1 cellular context compared by ENCODE assay signal in genomic region chr5:134511796-134512660, GRCh38.
TF ChIP-seq lines count a peak whose summit lies in the region.

No MANE protein-coding gene starts in this region.

TF ChIP-seq in HepG2, 621 proteins besides CTCF, POLR2A, EP300 and RAD21 (continued from another document and continues in another):
- TF ChIP-seq ZNF280D (CRISPR knock-in tag; IDR thresholded peaks at IDR 0.05), result peak; percentile 83; the same call in 1 of the 2 replicates
- TF ChIP-seq ATF1 (CRISPR knock-in tag; IDR thresholded peaks at IDR 0.05), result no peak
- no peak for TF ChIP-seq ZNF678 (CRISPR knock-in tag; IDR thresholded peaks at IDR 0.05)
- TF ChIP-seq SCMH1 (CRISPR knock-in tag; IDR thresholded peaks at IDR 0.05; ENCODE audit: borderline replicate concordance), result no peak
- no peak for TF ChIP-seq PRDM4 (CRISPR knock-in tag; IDR thresholded peaks at IDR 0.05; ENCODE audit: borderline replicate concordance)
- no peak for TF ChIP-seq SIX1 (CRISPR knock-in tag; IDR thresholded peaks at IDR 0.05; ENCODE audit: borderline replicate concordance)
- TF ChIP-seq ZNF841 (CRISPR knock-in tag; IDR thresholded peaks at IDR 0.05; ENCODE audit: borderline replicate concordance), result no peak
- no peak for TF ChIP-seq AKNA (CRISPR knock-in tag; IDR thresholded peaks at IDR 0.05; ENCODE audit: borderline replicate concordance)
- no peak for TF ChIP-seq NFIB (CRISPR knock-in tag; IDR thresholded peaks at IDR 0.05; ENCODE audit: borderline replicate concordance)
- no peak for TF ChIP-seq CHD2 (IDR thresholded peaks at IDR 0.05; ENCODE audit: low read depth, low read length)
- TF ChIP-seq HOXA3 (CRISPR knock-in tag; IDR thresholded peaks at IDR 0.05), result peak; percentile 48; the same call in 1 of the 2 replicates
- TF ChIP-seq POGZ (CRISPR knock-in tag; IDR thresholded peaks at IDR 0.05), result no peak
- peak; percentile 18; the same call in 1 of the 2 replicates for TF ChIP-seq ZBTB26 (CRISPR knock-in tag; IDR thresholded peaks at IDR 0.05; ENCODE audit: borderline replicate concordance)
- peak; percentile 63; the same call in 1 of the 2 replicates for TF ChIP-seq ZFP36L1 (CRISPR knock-in tag; IDR thresholded peaks at IDR 0.05)
- no peak for TF ChIP-seq ZNF556 (CRISPR knock-in tag; IDR thresholded peaks at IDR 0.05; ENCODE audit: borderline replicate concordance)
- no peak for TF ChIP-seq ZBTB14 (CRISPR knock-in tag; IDR thresholded peaks at IDR 0.05)
- TF ChIP-seq BRD4 (CRISPR knock-in tag; IDR thresholded peaks at IDR 0.05), result peak; percentile 44; the same call in 1 of the 2 replicates
- peak; percentile 38; the same call in 1 of the 2 replicates for TF ChIP-seq ZNF335 (CRISPR knock-in tag; IDR thresholded peaks at IDR 0.05)
- no peak for TF ChIP-seq MXI1 (IDR thresholded peaks at IDR 0.05; ENCODE audit: borderline replicate concordance, low read depth, low read length)
- no peak; the same call in 1 of the 2 replicates for TF ChIP-seq BORCS8-MEF2B (CRISPR knock-in tag; IDR thresholded peaks at IDR 0.05)
- no peak for TF ChIP-seq NFRKB (IDR thresholded peaks at IDR 0.05)
- no peak; the same call in 1 of the 2 replicates for TF ChIP-seq ZFP91 (CRISPR knock-in tag; IDR thresholded peaks at IDR 0.05; ENCODE audit: borderline replicate concordance)
- peak; percentile 52; the same call in 1 of the 2 replicates for TF ChIP-seq GATAD1 (CRISPR knock-in tag; IDR thresholded peaks at IDR 0.05)
- no peak for TF ChIP-seq BCLAF1 (IDR thresholded peaks at IDR 0.05)
- 0 out of 2 replicates have a peak, but pooled peaks have one; percentile 4 for TF ChIP-seq NFE2 (CRISPR knock-in tag; IDR thresholded peaks at IDR 0.05)
- TF ChIP-seq ZFP82 (CRISPR knock-in tag; IDR thresholded peaks at IDR 0.05; ENCODE audit: borderline replicate concordance), result no peak
- no peak for TF ChIP-seq ZFP36L2 (CRISPR knock-in tag; IDR thresholded peaks at IDR 0.05)
- no peak for TF ChIP-seq ZNF703 (CRISPR knock-in tag; IDR thresholded peaks at IDR 0.05; ENCODE audit: borderline replicate concordance)
- TF ChIP-seq ZNF619 (CRISPR knock-in tag; IDR thresholded peaks at IDR 0.05), result peak; percentile 80; the same call in 1 of the 2 replicates
- TF ChIP-seq NBN (conservative IDR thresholded peaks at IDR 0.05), result no peak
- no peak for TF ChIP-seq SNAI1 (CRISPR knock-in tag; IDR thresholded peaks at IDR 0.05; ENCODE audit: borderline replicate concordance)
- no peak; the same call in 1 of the 2 replicates for TF ChIP-seq RFXAP (CRISPR knock-in tag; IDR thresholded peaks at IDR 0.05; ENCODE audit: borderline replicate concordance)
- peak; percentile 15; the same call in 1 of the 2 replicates for TF ChIP-seq ZNF205 (CRISPR knock-in tag; IDR thresholded peaks at IDR 0.05)
- no peak for TF ChIP-seq MEF2D (CRISPR knock-in tag; IDR thresholded peaks at IDR 0.05)
- peak; percentile 81 for TF ChIP-seq ZNF501 (CRISPR knock-in tag; IDR thresholded peaks at IDR 0.05)
- no peak for TF ChIP-seq HOXA7 (CRISPR knock-in tag; IDR thresholded peaks at IDR 0.05)
- peak; percentile 72 for TF ChIP-seq ZBTB7B (CRISPR knock-in tag; IDR thresholded peaks at IDR 0.05)
- TF ChIP-seq ZNF567 (CRISPR knock-in tag; IDR thresholded peaks at IDR 0.05; ENCODE audit: borderline replicate concordance), result no peak
- TF ChIP-seq RBFOX2 (IDR thresholded peaks at IDR 0.05; ENCODE audit: low read depth, low read length), result no peak
- TF ChIP-seq ZSCAN5A (CRISPR knock-in tag; IDR thresholded peaks at IDR 0.05; ENCODE audit: borderline replicate concordance), result no peak
- TF ChIP-seq SP140L (CRISPR knock-in tag; IDR thresholded peaks at IDR 0.05; ENCODE audit: borderline replicate concordance), result 0 out of 2 replicates have a peak, but pooled peaks have one; percentile 72
- TF ChIP-seq PBX2 (CRISPR knock-in tag; IDR thresholded peaks at IDR 0.05), result no peak
- 0 out of 4 replicates have a peak, but pooled peaks of 1 of the 2 experiments have one; percentile 52 for TF ChIP-seq KLF16 (CRISPR knock-in tag; IDR thresholded peaks at IDR 0.05)
